Comparison of ENCODE assay signal across 6 cellular contexts in genomic region chr2:74548285-74548918, GRCh38. TPM values are rescaled to one million over a fixed set of nuclear protein-coding genes. Genes with fewer than 3 reads are reported as not detected.
DNase-seq lines count a peak whose midpoint lies in the region; ATAC-seq and TF ChIP-seq lines count a peak whose summit lies in the region.

No MANE protein-coding gene starts in this region.

- H3K9me3 ChIP-seq in testis, result no peaks in the 10 kb centered on the region

- DNase-seq in activated naive CD4-positive, alpha-beta T cell treated with anti-CD3 and anti-CD28 coated beads, Interleukin-2, amount 10 ng/mL, durations not matched to agents 7 days and 5 days, result no peak
- DNase-seq in activated naive CD4-positive, alpha-beta T cell treated with anti-CD3 and anti-CD28 coated beads, Interleukin-2, amount 50 U/mL, for 16 hours, result no peak
- no peak for DNase-seq in fibroblast of pulmonary artery (ENCODE audit: low read depth)
- DNase-seq in testis, result no peak
- DNase-seq in NCI-H1436 (lab: John Stamatoyannopoulos, UW), result no peak

- peaks cover 96% of the 10 kb centered on the region for H3K27me3 Mint-ChIP-seq in activated naive CD4-positive, alpha-beta T cell treated with anti-CD3 and anti-CD28 coated beads, Interleukin-2, amount 10 ng/mL, durations not matched to agents 7 days and 5 days

- H3K4me3 ChIP-seq in fibroblast of pulmonary artery (replicated peaks; ENCODE audit: low read depth, low read length) (peak overlapping the region; percentile 58), testis (peak overlapping the region; percentile 49 to 64)

- intact Hi-C loops in testis (cut with DNase I; ENCODE audit: low total_unique reads), result no loop called here

- TF ChIP-seq CTCF in fibroblast of pulmonary artery (IDR thresholded peaks at IDR 0.05; ENCODE audit: low read length, missing control alignments) (no peak), testis (IDR thresholded peaks at IDR 0.05) (no peak)

- H3K4me3 Mint-ChIP-seq in activated naive CD4-positive, alpha-beta T cell treated with anti-CD3 and anti-CD28 coated beads, Interleukin-2, amount 10 ng/mL, durations not matched to agents 7 days and 5 days, result peak overlapping the region; percentile 66

- H3K27me3 ChIP-seq in testis, result no peaks in the 10 kb centered on the region

- no peak overlapping the region for H3K27ac Mint-ChIP-seq in activated naive CD4-positive, alpha-beta T cell treated with anti-CD3 and anti-CD28 coated beads, Interleukin-2, amount 10 ng/mL, durations not matched to agents 7 days and 5 days

- no peaks in the 10 kb centered on the region for H3K36me3 ChIP-seq in testis (ENCODE audit: low read depth, missing control alignments)

- H3K36me3 Mint-ChIP-seq in activated naive CD4-positive, alpha-beta T cell treated with anti-CD3 and anti-CD28 coated beads, Interleukin-2, amount 10 ng/mL, durations not matched to agents 7 days and 5 days, result no peaks in the 10 kb centered on the region

- H3K4me1 Mint-ChIP-seq in activated naive CD4-positive, alpha-beta T cell treated with anti-CD3 and anti-CD28 coated beads, Interleukin-2, amount 10 ng/mL, durations not matched to agents 7 days and 5 days, result peaks cover 18% of the 10 kb centered on the region

- WGBS in testis, 2 donors, result 13 to 32% methylated on average over 15 to 28 of the region's 28 CpGs

- H3K27ac ChIP-seq in testis, result peak overlapping the region; percentile 11 to 66

- no peaks in the 10 kb centered on the region for H3K9me3 Mint-ChIP-seq in activated naive CD4-positive, alpha-beta T cell treated with anti-CD3 and anti-CD28 coated beads, Interleukin-2, amount 10 ng/mL, durations not matched to agents 7 days and 5 days

- ATAC-seq in GM18502 (IDR thresholded peaks at IDR 0.05; ENCODE audit: poor library complexity, unreplicated experiment), result no peak

- peaks cover 20% of the 10 kb centered on the region for H3K4me1 ChIP-seq in testis

- no peak for TF ChIP-seq POLR2A in testis (IDR thresholded peaks at IDR 0.05)

- CTCF ChIA-PET in activated naive CD4-positive, alpha-beta T cell treated with anti-CD3 and anti-CD28 coated beads, Interleukin-2, amount 10 ng/mL, durations not matched to agents 7 days and 5 days (lab: Charles Lee), result interaction anchor here (1.3 kb wide), 1 partner anchor 39 kb away, joined by 3 read pairs; no protein-coding TSS in a partner anchor

RNA-seq across cellular contexts. Expression of gene LOXL3, which starts 5.3 kb away (rescaled TPM):
- 10 to 100 TPM; 13.1 to 15.2 TPM for total RNA-seq in testis
- 10.5 TPM for polyA plus RNA-seq in testis (ENCODE audit: insufficient read depth, low read depth, low replicate concordance)

RNA-seq across cellular contexts. Expression of gene DOK1, which starts 6.1 kb away (rescaled TPM):
- 10 to 100 TPM; 11.2 to 19.3 TPM for total RNA-seq in testis
- polyA plus RNA-seq in testis (ENCODE audit: insufficient read depth, low read depth, low replicate concordance), result 9.3 TPM

RNA-seq across cellular contexts. Expression of gene HTRA2, which starts 18.7 kb away (rescaled TPM):
- 10 to 100 TPM; 36.5 to 46.8 TPM for total RNA-seq in testis
- 45.8 TPM for polyA plus RNA-seq in testis (ENCODE audit: insufficient read depth, low read depth, low replicate concordance)

RNA-seq across cellular contexts. Expression of gene AUP1, which starts 18.9 kb away (rescaled TPM):
- 100 to 1,000 TPM; 141 to 169 TPM for total RNA-seq in testis
- 107 TPM for polyA plus RNA-seq in testis (ENCODE audit: insufficient read depth, low read depth, low replicate concordance)

RNA-seq across cellular contexts. Expression of gene DQX1, which starts 22.4 kb away (rescaled TPM):
- total RNA-seq in testis, result under 1 TPM in 1 of 2 donors, not detected in 1; 0.43 TPM
- 0.86 TPM for polyA plus RNA-seq in testis (ENCODE audit: insufficient read depth, low read depth, low replicate concordance)
